In the genomic region with DNA sequence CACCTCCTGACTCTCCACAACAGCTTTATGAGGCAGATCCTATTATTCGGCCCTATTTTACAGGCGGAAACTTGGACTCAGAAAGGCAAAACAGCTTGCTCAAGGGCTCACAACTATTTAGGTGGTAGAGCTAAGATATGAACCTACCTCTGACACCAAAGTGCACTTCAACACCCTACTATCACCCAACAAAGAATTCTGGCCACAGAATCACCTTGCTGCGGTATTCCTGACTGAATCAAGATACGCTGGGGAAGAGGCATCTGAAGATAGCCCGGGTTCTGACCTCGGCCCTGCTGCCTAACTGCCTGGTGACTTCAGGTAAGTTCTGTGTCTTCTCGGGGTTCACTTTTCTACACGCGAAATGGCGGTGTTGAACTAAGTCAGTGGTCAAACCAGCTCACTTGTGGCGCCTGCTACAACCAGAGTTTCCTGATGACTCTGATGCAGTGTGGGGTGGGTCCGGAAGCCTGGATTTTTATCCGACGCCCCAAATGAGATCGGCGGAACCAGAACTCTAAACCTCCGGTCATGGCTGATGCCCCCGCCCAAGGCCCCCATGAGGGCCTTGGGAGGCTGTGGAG, we compare ENCODE assay signal across 8 cellular contexts. TPM values are rescaled to one million over a fixed set of nuclear protein-coding genes. Genes with fewer than 3 reads are reported as not detected.
A peak's percentile ranks its signal among the peaks of the same experiment; 100 is the strongest.
DNase-seq lines count a peak whose midpoint lies in the region; ATAC-seq and TF ChIP-seq lines count a peak whose summit lies in the region.

No MANE protein-coding gene starts in this region.

- H3K4me3 ChIP-seq in fibroblast of villous mesenchyme (ENCODE audit: low read depth, low read length) (peak overlapping the region; percentile 85), skin epidermis (peak overlapping the region; percentile 59 to 98 (median 89))

- H3K9me3 Mint-ChIP-seq in T-cell = no peaks in the 10 kb centered on the region

- TF ChIP-seq CTCF in fibroblast of villous mesenchyme (IDR thresholded peaks at IDR 0.05; ENCODE audit: insufficient read depth, low read depth, low read length) = no peak

- CTCF ChIA-PET in T-cell (lab: Charles Lee) = interaction anchor here (0.6 to 1.2 kb wide), 4 partner anchors 28 to 145 kb away, joined by 3 to 7 read pairs (median 3); no protein-coding TSS in a partner anchor

- peak; percentile 55 for DNase-seq in SHP77 treated with DMSO at 0.1 percent for 48 hours (lab: John Stamatoyannopoulos, UW)
- DNase-seq in SHP77 (lab: John Stamatoyannopoulos, UW) = no peak
- no peak for DNase-seq in T-cell
- DNase-seq in fibroblast of villous mesenchyme (ENCODE audit: low read depth) = no peak
- DNase-seq in activated gamma-delta T cell (lab: John Stamatoyannopoulos, UW) = no peak
- DNase-seq in sciatic nerve (ENCODE audit: low spot score) = no peak
- DNase-seq in GF-D8 (lab: John Stamatoyannopoulos, UW) = no peak

- no peaks in the 10 kb centered on the region for H3K36me3 Mint-ChIP-seq in T-cell

- intact Hi-C loops in sciatic nerve (cut with DNase I) = no loop called here

- H3K27ac ChIP-seq in skin epidermis = peak overlapping the region; percentile 75 to 100 (median 99)

- POLR2A ChIA-PET in T-cell (lab: Charles Lee) = interaction anchor here (0.6 to 1.1 kb wide), 5 partner anchors 9 to 900 kb away, joined by 3 to 6 read pairs (median 3); no protein-coding TSS in a partner anchor

- ATAC-seq in T-cell (replicated peaks in 1 of 4) (peak; percentile 37 to 48 (median 42)), sciatic nerve (no peak)

- H3K4me1 Mint-ChIP-seq in T-cell = peaks cover 34 to 47% (median 44%) of the 10 kb centered on the region in 3 donors

- peak overlapping the region; percentile 94 to 100 (median 98) for H3K4me3 Mint-ChIP-seq in T-cell

- H3K27ac Mint-ChIP-seq in T-cell = peak overlapping the region; percentile 99 to 100

- no peaks in the 10 kb centered on the region for H3K27me3 Mint-ChIP-seq in T-cell

RNA-seq across cellular contexts. Expression of gene PEF1, which starts 0.6 kb away (rescaled TPM):
- total RNA-seq in T-cell = 10 to 100 TPM; 38.7 to 49.8 (median 42.4) TPM
- total RNA-seq in fibroblast of villous mesenchyme = 78.3 and 99.7 TPM in 2 replicates
- total RNA-seq in sciatic nerve = 56.7 TPM

RNA-seq across cellular contexts. Expression of gene HCRTR1, which starts 26.6 kb away (rescaled TPM):
- total RNA-seq in T-cell (not detected), fibroblast of villous mesenchyme (under 0.01 TPM in 2 replicates), sciatic nerve (0.31 TPM)

RNA-seq across cellular contexts. Expression of gene COL16A1, which starts 59.7 kb away (rescaled TPM):
- under 1 TPM in 3 of 5 donors, not detected in 2; 0.41 to 0.67 (median 0.59) TPM for total RNA-seq in T-cell
- 86.4 and 156 TPM in 2 replicates for total RNA-seq in fibroblast of villous mesenchyme
- total RNA-seq in sciatic nerve = 179 TPM

Comparison
In these comparisons a context has a peak if more than half of its experiments do, and no peak if none do; other contexts are left out.
1. RNA of gene COL16A1, which starts 59.7 kb away (total RNA-seq): 179 TPM in sciatic nerve (single experiment) and 86.4 to 156 TPM in fibroblast of villous mesenchyme; 0.41 to 0.67 TPM in T-cell; every median in the first group is over 10 times any median in the second.